10 cellular contexts compared by ENCODE assay signal in genomic region chr5:160506006-160507004, GRCh38.
DNase-seq lines count a peak whose midpoint lies in the region; ATAC-seq lines count a peak whose summit lies in the region.
"Had no signal": no experiment of that assay in that cellular context is flagged by ENCODE, and none has a peak within 500 bp of the region (broad histone marks: within the 10 kb centered on the region; RNA-seq: fewer than 3 reads in every experiment).

No MANE protein-coding gene starts in this region.

- DNase-seq in DMS 273 (lab: John Stamatoyannopoulos, UW; ENCODE audit: unreplicated experiment) (peak; percentile 49), DMS 273 treated with DMSO at 0.1 percent for 48 hours (lab: John Stamatoyannopoulos, UW) (no peak), T-helper 22 cell (ENCODE audit: low read depth) (peak; percentile 79), astrocyte of the hippocampus (ENCODE audit: low read depth, low spot score) (peak; percentile 67), mesendoderm (peak; percentile 77), NCI-H1694 treated with DMSO at 0.1 percent for 48 hours (lab: John Stamatoyannopoulos, UW) (no peak)
- peak; percentile 50 for DNase-seq in stimulated activated naive CD4-positive, alpha-beta T cell treated with Interleukin-2 at 50 U/mL for 16 hours (lab: John Stamatoyannopoulos, UW)

- H3K79me2 ChIP-seq in mesendoderm (ENCODE audit: control insufficient read depth, insufficient read depth, low read length) = no peaks in the 10 kb centered on the region

- no peak overlapping the region for H2BK120ac ChIP-seq in mesendoderm (ENCODE audit: low read depth, low read length)

- H3K4me1 ChIP-seq in mesendoderm (ENCODE audit: control insufficient read depth, low read depth, low read length) = no peaks in the 10 kb centered on the region
- H3K4me1 ChIP-seq: body of pancreas had no signal

- no peak overlapping the region for H3K23ac ChIP-seq in mesendoderm (ENCODE audit: low read length)

- no peak overlapping the region for H2BK15ac ChIP-seq in mesendoderm (replicated peaks; ENCODE audit: low read depth)

- H3K18ac ChIP-seq in mesendoderm (ENCODE audit: low read length) = no peak overlapping the region

- ATAC-seq in HG02943 (IDR thresholded peaks at IDR 0.05; ENCODE audit: low read depth, unreplicated experiment) = peak; percentile 82
- ATAC-seq: body of pancreas had no signal

- no peaks in the 10 kb centered on the region for H3K27me3 ChIP-seq in mesendoderm (ENCODE audit: insufficient read depth, low read length, poor library complexity)
- H3K27me3 ChIP-seq: body of pancreas had no signal

- H3K4me3 ChIP-seq in mesendoderm (ENCODE audit: low read length) = no peak overlapping the region
- H3K4me3 ChIP-seq: body of pancreas had no signal

- WGBS in mesendoderm (ENCODE audit: extremely low coverage, insufficient coverage, low lambda C conversion rate) = no CpG with 5 or more reads among the region's 18 CpGs

- no peaks in the 10 kb centered on the region for H3K36me3 ChIP-seq in mesendoderm (ENCODE audit: control insufficient read depth, insufficient read depth, low read length)

- H2AK5ac ChIP-seq in mesendoderm (ENCODE audit: low read length) = no peak overlapping the region

- H3K79me1 ChIP-seq in mesendoderm (ENCODE audit: low read length) = no peaks in the 10 kb centered on the region

- no peak overlapping the region for H4K8ac ChIP-seq in mesendoderm (ENCODE audit: low read depth, low read length)

- H2BK5ac ChIP-seq in mesendoderm (ENCODE audit: low read length) = no peak overlapping the region

- H3K9ac ChIP-seq in mesendoderm (ENCODE audit: low read length) = no peak overlapping the region

- H3K56ac ChIP-seq in mesendoderm (ENCODE audit: low read length) = no peak overlapping the region

- H4K5ac ChIP-seq in mesendoderm (ENCODE audit: low read length) = no peak overlapping the region

- no peak overlapping the region for H3K4me2 ChIP-seq in mesendoderm (ENCODE audit: low read length)

- no peak overlapping the region for H3K27ac ChIP-seq in mesendoderm (ENCODE audit: low read depth, low read length)
- H3K27ac ChIP-seq: 22Rv1, body of pancreas had no signal

- H3K4ac ChIP-seq in mesendoderm (ENCODE audit: low read depth, low read length) = no peak overlapping the region

Comparison
In these comparisons a context has a peak if more than half of its experiments do, and no peak if none do; other contexts are left out.
1. DNase-seq: peak in DMS 273 (single experiment), T-helper 22 cell (single experiment), astrocyte of the hippocampus (single experiment), mesendoderm (single experiment) and stimulated activated naive CD4-positive, alpha-beta T cell treated with Interleukin-2 at 50 U/mL for 16 hours (single experiment); none in DMS 273 treated with DMSO at 0.1 percent for 48 hours (single experiment) and NCI-H1694 treated with DMSO at 0.1 percent for 48 hours (single experiment).